9 cellular contexts compared by ENCODE assay signal in genomic region chr5:141343242-141343952, GRCh38. TPM values are rescaled to one million over a fixed set of nuclear protein-coding genes. Genes with fewer than 3 reads are reported as not detected.
A peak's percentile ranks its signal among the peaks of the same experiment; 100 is the strongest.
DNase-seq lines count a peak whose midpoint lies in the region; ATAC-seq and TF ChIP-seq lines count a peak whose summit lies in the region.
"Had no signal": no experiment of that assay in that cellular context is flagged by ENCODE, and none has a peak within 500 bp of the region (broad histone marks: within the 10 kb centered on the region; RNA-seq: fewer than 3 reads in every experiment).

Gene PCDHGA3 (plus strand): TSS chr5:141343829. CDS start chr5:141344034, 205 bp downstream.

- H3K27ac Mint-ChIP-seq in activated T-cell treated with anti-CD3 and anti-CD28 coated beads, Interleukin-2, amount 50 U/mL, for 72 hours: no peak within 1 kb of the TSS
- H3K27ac Mint-ChIP-seq in activated CD8-positive, alpha-beta T cell treated with anti-CD3 and anti-CD28 coated beads for 36 hours: no peak within 1 kb of the TSS

- peaks cover 55% of the 10 kb centered on the region for H3K27me3 Mint-ChIP-seq in activated T-cell treated with anti-CD3 and anti-CD28 coated beads, Interleukin-2, amount 50 U/mL, for 72 hours (ENCODE audit: low read depth)
- peaks cover 85% of the 10 kb centered on the region for H3K27me3 Mint-ChIP-seq in activated T-cell treated with anti-CD3 and anti-CD28 coated beads, Interleukin-2, amount 50 U/mL, for 4 hours (ENCODE audit: low read depth)
- peaks cover 41% of the 10 kb centered on the region for H3K27me3 Mint-ChIP-seq in activated CD8-positive, alpha-beta T cell treated with anti-CD3 and anti-CD28 coated beads for 36 hours

- CTCF ChIA-PET in activated CD8-positive, alpha-beta T cell treated with anti-CD3 and anti-CD28 coated beads for 36 hours (lab: Charles Lee): interaction anchor here (0.8 to 3.0 kb wide), 24 partner anchors 8 to 221 kb away, joined by 3 to 10 read pairs (median 4); partner anchors contain the start of genes PCDHB9, PCDHGA1, PCDHGA11 and PCDHGA4

- H3K36me3 ChIP-seq in left ventricle myocardium inferior (peaks cover 17% of the 10 kb centered on the region), urinary bladder (ENCODE audit: insufficient read depth) (no peaks in the 10 kb centered on the region)

- H3K9me3 Mint-ChIP-seq in activated T-cell treated with anti-CD3 and anti-CD28 coated beads, Interleukin-2, amount 50 U/mL, for 72 hours: peaks cover 8 to 14% of the 10 kb centered on the region in 2 donors
- peaks cover 39% of the 10 kb centered on the region for H3K9me3 Mint-ChIP-seq in activated T-cell treated with anti-CD3 and anti-CD28 coated beads, Interleukin-2, amount 50 U/mL, for 4 hours
- H3K9me3 Mint-ChIP-seq in activated CD8-positive, alpha-beta T cell treated with anti-CD3 and anti-CD28 coated beads for 36 hours: peaks cover 42% of the 10 kb centered on the region

- no peaks in the 10 kb centered on the region for H3K27me3 ChIP-seq in left ventricle myocardium inferior (ENCODE audit: low read depth)

- TF ChIP-seq CTCF in activated CD8-positive, alpha-beta T cell treated with anti-CD3 and anti-CD28 coated beads for 36 hours (IDR thresholded peaks at IDR 0.05): peak; percentile 43
- TF ChIP-seq CTCF in left ventricle myocardium inferior (IDR thresholded peaks at IDR 0.05; ENCODE audit: borderline replicate concordance): peak; percentile 72

- peak within 1 kb of the TSS; percentile 84 for H3K27ac ChIP-seq in left ventricle myocardium inferior (replicated peaks)
- no peak within 1 kb of the TSS for H3K27ac ChIP-seq in urinary bladder (ENCODE audit: low read depth)

- peaks cover 99% of the 10 kb centered on the region for H3K9me3 ChIP-seq in left ventricle myocardium inferior (replicated peaks)

- no peak for ATAC-seq in activated T-cell treated with anti-CD3 and anti-CD28 coated beads, Interleukin-2, amount 50 U/mL, for 72 hours (replicated peaks in 1 of 2)
- ATAC-seq in activated T-cell treated with anti-CD3 and anti-CD28 coated beads, Interleukin-2, amount 50 U/mL, for 4 hours: no peak
- ATAC-seq in activated CD8-positive, alpha-beta T cell treated with anti-CD3 and anti-CD28 coated beads for 36 hours: peak; percentile 47
- ATAC-seq in HG02885 (IDR thresholded peaks at IDR 0.05; ENCODE audit: poor library complexity, unreplicated experiment): no peak

- WGBS in urinary bladder: 25% methylated on average over 9 of the region's 9 CpGs

- H3K4me3 ChIP-seq in left ventricle myocardium inferior (peak within 1 kb of the TSS; percentile 65), urinary bladder (ENCODE audit: low read depth, low read length) (peak within 1 kb of the TSS; percentile 30)

- intact Hi-C loops in activated CD8-positive, alpha-beta T cell treated with anti-CD3 and anti-CD28 coated beads for 36 hours (cut with micrococcal nuclease): no loop called here
- intact Hi-C loops in left ventricle myocardium inferior (cut with micrococcal nuclease): no loop called here

- no peaks in the 10 kb centered on the region for H3K4me1 Mint-ChIP-seq in activated T-cell treated with anti-CD3 and anti-CD28 coated beads, Interleukin-2, amount 50 U/mL, for 72 hours (ENCODE audit: low read depth)
- H3K4me1 Mint-ChIP-seq in activated T-cell treated with anti-CD3 and anti-CD28 coated beads, Interleukin-2, amount 50 U/mL, for 4 hours (ENCODE audit: low read depth): no peaks in the 10 kb centered on the region
- no peaks in the 10 kb centered on the region for H3K4me1 Mint-ChIP-seq in activated CD8-positive, alpha-beta T cell treated with anti-CD3 and anti-CD28 coated beads for 36 hours (ENCODE audit: low read depth)

- DNase-seq in activated T-cell treated with anti-CD3 and anti-CD28 coated beads, Interleukin-2, amount 50 U/mL, for 72 hours: peak in 1 of 2 donors; percentile 33
- DNase-seq in activated T-cell treated with anti-CD3 and anti-CD28 coated beads, Interleukin-2, amount 50 U/mL, for 4 hours: no peak
- peak; percentile 45 for DNase-seq in activated CD8-positive, alpha-beta T cell treated with anti-CD3 and anti-CD28 coated beads for 36 hours
- DNase-seq in left ventricle myocardium inferior: no peak
- DNase-seq in RKO (ENCODE audit: low spot score): no peak
- no peak for DNase-seq in NCI-H526 treated with DMSO at 0.1 percent for 48 hours (lab: John Stamatoyannopoulos, UW)

- H3K4me3 Mint-ChIP-seq in activated T-cell treated with anti-CD3 and anti-CD28 coated beads, Interleukin-2, amount 50 U/mL, for 72 hours: peak within 1 kb of the TSS; percentile 72 to 78
- H3K4me3 Mint-ChIP-seq in activated T-cell treated with anti-CD3 and anti-CD28 coated beads, Interleukin-2, amount 50 U/mL, for 4 hours: no peak within 1 kb of the TSS
- H3K4me3 Mint-ChIP-seq in activated CD8-positive, alpha-beta T cell treated with anti-CD3 and anti-CD28 coated beads for 36 hours: no peak within 1 kb of the TSS

- peaks cover 21 to 39% of the 10 kb centered on the region in 2 donors for H3K36me3 Mint-ChIP-seq in activated T-cell treated with anti-CD3 and anti-CD28 coated beads, Interleukin-2, amount 50 U/mL, for 72 hours (ENCODE audit: insufficient read depth in 2 of 2)
- peaks cover 3% of the 10 kb centered on the region for H3K36me3 Mint-ChIP-seq in activated T-cell treated with anti-CD3 and anti-CD28 coated beads, Interleukin-2, amount 50 U/mL, for 4 hours (ENCODE audit: insufficient read depth)
- peaks cover 18% of the 10 kb centered on the region for H3K36me3 Mint-ChIP-seq in activated CD8-positive, alpha-beta T cell treated with anti-CD3 and anti-CD28 coated beads for 36 hours (ENCODE audit: low read depth)

- POLR2A ChIA-PET in activated CD8-positive, alpha-beta T cell treated with anti-CD3 and anti-CD28 coated beads for 36 hours (lab: Charles Lee): no interaction called here

- H3K4me1 ChIP-seq in left ventricle myocardium inferior (peaks cover 22% of the 10 kb centered on the region), urinary bladder (ENCODE audit: insufficient read depth) (no peaks in the 10 kb centered on the region)

RNA-seq across cellular contexts. Expression of gene PCDHGA3, which starts in this region (rescaled TPM):
- total RNA-seq in activated T-cell treated with anti-CD3 and anti-CD28 coated beads, Interleukin-2, amount 50 U/mL, for 72 hours: under 1 TPM in 1 of 2 donors, not detected in 1; 0.12 TPM
- total RNA-seq in activated T-cell treated with anti-CD3 and anti-CD28 coated beads, Interleukin-2, amount 50 U/mL, for 4 hours: not detected
- not detected for total RNA-seq in activated CD8-positive, alpha-beta T cell treated with anti-CD3 and anti-CD28 coated beads for 36 hours
- 12.2 TPM for total RNA-seq in left ventricle myocardium inferior
- 4.6 TPM for total RNA-seq in urinary bladder
- 1.6 TPM for polyA plus RNA-seq in urinary bladder
- total RNA-seq: M059J had no signal

Comparison
In these comparisons a context has a peak if more than half of its experiments do, and no peak if none do; other contexts are left out.
1. H3K4me3 Mint-ChIP-seq: peak in activated T-cell treated with anti-CD3 and anti-CD28 coated beads, Interleukin-2, amount 50 U/mL, for 72 hours (2 of 2); none in activated T-cell treated with anti-CD3 and anti-CD28 coated beads, Interleukin-2, amount 50 U/mL, for 4 hours (single experiment) and activated CD8-positive, alpha-beta T cell treated with anti-CD3 and anti-CD28 coated beads for 36 hours (single experiment).
2. Peak in DNase-seq and ATAC-seq in activated CD8-positive, alpha-beta T cell treated with anti-CD3 and anti-CD28 coated beads for 36 hours; RNA of the gene not detected or under 1 TPM.